ENCODE assay signal across 9 cellular contexts in the genomic region with DNA sequence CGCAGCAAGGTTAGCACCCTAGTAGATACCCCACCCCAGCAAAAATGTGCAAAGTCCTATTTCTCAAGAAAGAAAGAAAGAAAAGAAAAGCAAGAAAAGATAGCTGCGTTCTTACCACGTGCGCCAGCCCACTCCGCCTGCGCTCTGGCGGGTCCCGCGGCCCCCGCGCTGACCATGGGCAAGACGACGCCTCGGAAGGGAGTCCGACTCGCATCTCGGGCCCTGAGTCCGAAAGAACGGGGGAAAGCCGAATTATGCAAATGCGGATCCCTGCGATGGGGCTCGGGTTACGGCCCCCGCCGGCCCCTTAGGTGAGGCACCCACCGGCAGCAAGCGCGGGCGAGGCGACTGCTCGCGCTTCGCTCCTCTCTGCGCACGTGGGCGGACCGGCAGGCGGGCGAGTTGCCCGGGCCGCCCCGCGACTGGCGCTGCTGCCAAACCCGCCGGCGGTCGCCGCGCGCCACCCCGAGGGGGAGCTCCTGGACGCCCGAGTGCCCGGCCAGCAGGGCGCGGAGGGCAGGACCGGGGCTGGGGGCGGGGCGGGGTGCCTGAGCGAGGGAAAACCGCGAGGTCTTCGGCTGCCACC. TPM values are rescaled to one million over a fixed set of nuclear protein-coding genes. Genes with fewer than 3 reads are reported as not detected.
A peak's percentile ranks its signal among the peaks of the same experiment; 100 is the strongest.
DNase-seq lines count a peak whose midpoint lies in the region; ATAC-seq and TF ChIP-seq lines count a peak whose summit lies in the region.
"Had no signal": no experiment of that assay in that cellular context is flagged by ENCODE, and none has a peak within 500 bp of the region (broad histone marks: within the 10 kb centered on the region; RNA-seq: fewer than 3 reads in every experiment).

No MANE protein-coding gene starts in this region.

- H3K4me2 ChIP-seq in DND-41 (ENCODE audit: insufficient read depth, low read length) (peak overlapping the region; percentile 100), OCI-LY7 (ENCODE audit: low read length) (peak overlapping the region; percentile 72)

- TF ChIP-seq CTCF in DND-41 (IDR thresholded peaks at IDR 0.05; ENCODE audit: borderline replicate concordance, extremely low read depth, low read length, poor library complexity, severe bottlenecking) (no peak), OCI-LY7 (conservative IDR thresholded peaks at IDR 0.05; ENCODE audit: low read length) (no peak)

- POLR2A ChIA-PET in OCI-LY7 (lab: Charles Lee): interaction anchor here (0.6 to 4.9 kb wide), 6 partner anchors 14 to 374 kb away, joined by 3 to 54 read pairs (median 4); a partner anchor contains a TSS

- no peaks in the 10 kb centered on the region for H3K79me2 ChIP-seq in DND-41 (ENCODE audit: insufficient read depth, low read length)
- no peaks in the 10 kb centered on the region for H3K79me2 ChIP-seq in OCI-LY7 (ENCODE audit: insufficient read depth, low read depth, low read length)

- H3K4me1 ChIP-seq in DND-41 (ENCODE audit: insufficient read depth, low read length) (peaks cover 25% of the 10 kb centered on the region), OCI-LY7 (ENCODE audit: insufficient read depth, low read length, poor library complexity, severe bottlenecking) (peaks cover 18% of the 10 kb centered on the region)

- H3K4me3 ChIP-seq in DND-41 (ENCODE audit: low read depth in 1 of 2, low read length in 2 of 2) (peak overlapping the region in 1 of 2 experiments; percentile 86; a peak in 2 of 4 replicates), OCI-LY7 (ENCODE audit: low read depth, low read length, poor library complexity, severe bottlenecking) (peak overlapping the region; percentile 74)

- H4K20me1 ChIP-seq in DND-41 (ENCODE audit: insufficient read depth, low read length) (no peaks in the 10 kb centered on the region), OCI-LY7 (ENCODE audit: insufficient read depth, low read length) (no peaks in the 10 kb centered on the region)

- H3K9ac ChIP-seq in DND-41 (ENCODE audit: low read depth, low read length): peak overlapping the region; percentile 87; the same call in 1 of the 2 replicates

- ATAC-seq in DND-41 (ENCODE audit: insufficient read depth, low read depth) (no peak), left lobe of liver (no peak), HG03457 (IDR thresholded peaks at IDR 0.05; ENCODE audit: unreplicated experiment) (no peak)

- H3K9me3 ChIP-seq in DND-41 (ENCODE audit: insufficient read depth, low read length, severe bottlenecking) (no peaks in the 10 kb centered on the region), OCI-LY7 (ENCODE audit: low read length) (no peaks in the 10 kb centered on the region)

- peak overlapping the region; percentile 96; the same call in 1 of the 2 replicates for H2AFZ ChIP-seq in DND-41 (ENCODE audit: low read depth, low read length)
- no peak overlapping the region for H2AFZ ChIP-seq in OCI-LY7 (ENCODE audit: low read length)

- DNase-seq in DND-41 (no peak), OCI-LY7 (ENCODE audit: low spot score) (no peak), astrocyte of the hippocampus (ENCODE audit: low read depth, low spot score) (peak; percentile 60), left lobe of liver (ENCODE audit: low spot score) (peak; percentile 51), NCI-H226 (no peak), hepatic stellate cell (ENCODE audit: low spot score) (no peak)
- DNase-seq in stimulated activated CD4-positive, alpha-beta T cell treated with anti-CD3 and anti-CD28 coated beads, TNF-alpha, amount 100 ng/mL, for 1 hour (ENCODE audit: low read depth in 3 of 3, low spot score in 1 of 3): peak in 2 of 3 donors; percentile 20 to 63

- no peak overlapping the region for H3K27ac ChIP-seq in DND-41 (ENCODE audit: low read length)
- H3K27ac ChIP-seq in OCI-LY7 (ENCODE audit: low read depth, low read length, poor library complexity, severe bottlenecking): no peak overlapping the region

- H3K9me2 ChIP-seq in OCI-LY7 (ENCODE audit: insufficient read depth, low read length): no peaks in the 10 kb centered on the region

- no peaks in the 10 kb centered on the region for H3K36me3 ChIP-seq in DND-41 (ENCODE audit: insufficient read depth, low read length)
- no peaks in the 10 kb centered on the region for H3K36me3 ChIP-seq in OCI-LY7 (ENCODE audit: insufficient read depth, low read length)

- BruUV-seq in OCI-LY7 (replicated peaks; lab: Mats Ljungman, UMichigan): no TSS peak

- H3K27me3 ChIP-seq in DND-41 (ENCODE audit: insufficient read depth, low read length, poor library complexity): peaks cover 7% of the 10 kb centered on the region

- intact Hi-C loops in OCI-LY7 (cut with micrococcal nuclease; ENCODE audit: unreplicated experiment): loop anchor here (1.0 to 10.0 kb wide), 7 partner anchors 165 to 706 kb away; a partner anchor contains a TSS

- CTCF ChIA-PET in OCI-LY7 (lab: Charles Lee; ENCODE audit: unreplicated experiment): interaction anchor here (0.6 to 1.7 kb wide), 7 partner anchors 36 to 325 kb away, joined by 3 to 15 read pairs (median 7); no protein-coding TSS in a partner anchor

RNA-seq across cellular contexts. Expression of a gene that starts 2.4 kb away (rescaled TPM):
- 0.08 TPM in 1 of 2 replicates, not detected in the other for total RNA-seq in OCI-LY7 (2014; rRNA removed; shearing (Covaris generic))
- 0.19 and 0.30 TPM in 2 replicates for total RNA-seq in OCI-LY7 (2022)
- 0.30 TPM for total RNA-seq in left lobe of liver
- total RNA-seq: HT1080 had no signal

RNA-seq across cellular contexts. Expression of a gene that starts 14.0 kb away (rescaled TPM):
- 33.1 and 43.1 TPM in 2 replicates for total RNA-seq in OCI-LY7 (2014; rRNA removed; shearing (Covaris generic))
- total RNA-seq in OCI-LY7 (2022) (30.3 and 33.9 TPM in 2 replicates), left lobe of liver (4.5 TPM)

Comparison
In these comparisons a context has a peak if more than half of its experiments do, and no peak if none do; other contexts are left out.
1. DNase-seq: peak in astrocyte of the hippocampus (single experiment), left lobe of liver (single experiment) and stimulated activated CD4-positive, alpha-beta T cell treated with anti-CD3 and anti-CD28 coated beads, TNF-alpha, amount 100 ng/mL, for 1 hour (2 of 3); none in DND-41 (single experiment), OCI-LY7 (single experiment), NCI-H226 (single experiment) and hepatic stellate cell (single experiment).